ENCODE assay signal across 25 cellular contexts in the genomic region with DNA sequence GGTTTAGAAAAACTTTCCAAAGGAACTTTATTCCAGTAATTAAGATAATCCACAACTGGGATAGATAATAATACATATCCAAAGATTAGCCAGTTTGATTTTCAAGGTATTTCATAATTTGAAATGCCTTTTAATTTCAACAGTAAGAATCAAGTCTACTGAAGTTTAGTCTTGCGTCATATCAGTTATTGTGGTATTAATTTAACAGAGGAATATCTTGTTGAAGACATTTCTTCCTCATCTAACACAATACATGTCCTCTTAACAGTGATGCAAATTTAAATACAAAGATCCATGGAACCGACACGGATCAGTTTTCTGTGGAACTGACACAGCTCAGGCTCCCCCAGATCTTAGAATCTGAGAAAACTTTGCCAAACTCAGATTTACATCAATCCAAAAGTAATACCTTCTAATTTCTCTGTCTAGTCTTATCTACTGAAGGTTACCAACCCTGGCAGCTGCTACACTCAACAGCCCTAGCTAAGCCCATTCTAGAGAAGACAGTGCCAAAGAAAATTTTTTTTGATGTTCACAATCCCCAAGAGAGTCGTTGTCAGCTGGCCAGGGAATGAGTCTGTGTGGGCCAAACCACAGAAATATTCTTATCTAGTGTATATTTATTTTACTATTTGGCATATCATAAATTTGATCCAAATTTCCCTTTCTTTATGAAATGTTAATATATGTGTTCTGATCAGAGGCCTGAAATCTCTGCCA.
DNase-seq lines count a peak whose midpoint lies in the region; ATAC-seq and TF ChIP-seq lines count a peak whose summit lies in the region.
"Had no signal": no experiment of that assay in that cellular context is flagged by ENCODE, and none has a peak within 500 bp of the region (broad histone marks: within the 10 kb centered on the region; RNA-seq: fewer than 3 reads in every experiment).

No MANE protein-coding gene starts in this region.

- no CpG with 5 or more reads among the region's 4 CpGs for WGBS in trophoblast cell (ENCODE audit: extremely low coverage, insufficient coverage, insufficient read length)

- H3K23ac ChIP-seq in trophoblast cell (ENCODE audit: low read length): no peak overlapping the region

- no peak overlapping the region for H2BK120ac ChIP-seq in trophoblast cell (ENCODE audit: insufficient read depth, low read length, poor library complexity)

- H3K27ac Mint-ChIP-seq in immature natural killer cell: no peak overlapping the region
- no peak overlapping the region for H3K27ac Mint-ChIP-seq in activated CD8-positive, alpha-beta T cell treated with anti-CD3 and anti-CD28 coated beads for 36 hours
- H3K27ac Mint-ChIP-seq: activated CD4-positive, alpha-beta memory T cell treated with anti-CD3 and anti-CD28 coated beads, Interleukin-2, amount 10 ng/mL, durations not matched to agents 7 days and 5 days; activated naive CD8-positive, alpha-beta T cell treated with anti-CD3 and anti-CD28 coated beads for 36 hours; brain; effector memory CD8-positive, alpha-beta T cell had no signal

- H3K18ac ChIP-seq in trophoblast cell (ENCODE audit: low read length): no peak overlapping the region

- H2AFZ ChIP-seq in trophoblast cell (ENCODE audit: insufficient read depth, low read length, poor library complexity): no peak overlapping the region

- peaks cover 0 to 6% (median 0%) of the 10 kb centered on the region in 3 donors for H3K27me3 Mint-ChIP-seq in immature natural killer cell (ENCODE audit: low read depth in 3 of 3)
- H3K27me3 Mint-ChIP-seq in activated CD8-positive, alpha-beta T cell treated with anti-CD3 and anti-CD28 coated beads for 36 hours: peaks cover 1% of the 10 kb centered on the region
- H3K27me3 Mint-ChIP-seq: activated CD4-positive, alpha-beta memory T cell treated with anti-CD3 and anti-CD28 coated beads, Interleukin-2, amount 10 ng/mL, durations not matched to agents 7 days and 5 days; effector memory CD8-positive, alpha-beta T cell had no signal

- no peak overlapping the region for H2BK5ac ChIP-seq in trophoblast cell (ENCODE audit: low read depth, low read length, poor library complexity)

- no peaks in the 10 kb centered on the region for H3K36me3 Mint-ChIP-seq in immature natural killer cell
- no peaks in the 10 kb centered on the region for H3K36me3 Mint-ChIP-seq in activated CD8-positive, alpha-beta T cell treated with anti-CD3 and anti-CD28 coated beads for 36 hours (ENCODE audit: low read depth)
- H3K36me3 Mint-ChIP-seq: activated naive CD8-positive, alpha-beta T cell treated with anti-CD3 and anti-CD28 coated beads for 36 hours; brain had no signal

- H3K27ac ChIP-seq in brain microvascular endothelial cell (no peak overlapping the region), trophoblast cell (ENCODE audit: low read depth, low read length) (no peak overlapping the region)
- H3K27ac ChIP-seq: BLaER1 treated with 17β-estradiol and CSF1 and Interleukin-3, amounts not matched to agents 10 nM and 100 nM; esophagus muscularis mucosa; thyroid gland had no signal

- no peak overlapping the region for H2BK12ac ChIP-seq in trophoblast cell (ENCODE audit: low read length)

- CTCF ChIA-PET in activated CD8-positive, alpha-beta T cell treated with anti-CD3 and anti-CD28 coated beads for 36 hours (lab: Charles Lee): no interaction called here

- H4K8ac ChIP-seq in trophoblast cell (ENCODE audit: low read depth, low read length): no peak overlapping the region

- no peak overlapping the region for H3K4me2 ChIP-seq in trophoblast cell (ENCODE audit: low read length)

- H4K12ac ChIP-seq in trophoblast cell (ENCODE audit: low read depth, low read length): no peak overlapping the region

- intact Hi-C loops in activated CD8-positive, alpha-beta T cell treated with anti-CD3 and anti-CD28 coated beads for 36 hours (cut with micrococcal nuclease): no loop called here

- H3K36me3 ChIP-seq in brain microvascular endothelial cell (replicated peaks) (no peaks in the 10 kb centered on the region), trophoblast cell (ENCODE audit: control insufficient read depth in 1 of 2, insufficient read depth in 2 of 2, low read length in 2 of 2) (no peaks in the 10 kb centered on the region)
- H3K36me3 ChIP-seq: BLaER1 treated with 17β-estradiol and CSF1 and Interleukin-3, amounts not matched to agents 10 nM and 100 nM; esophagus muscularis mucosa; thyroid gland had no signal

- no peaks in the 10 kb centered on the region for H3K9me3 ChIP-seq in trophoblast cell (ENCODE audit: insufficient read depth, low read depth, low read length)
- H3K9me3 ChIP-seq: BLaER1 treated with 17β-estradiol and CSF1 and Interleukin-3, amounts not matched to agents 10 nM and 100 nM; esophagus muscularis mucosa; thyroid gland had no signal

- H3K9ac ChIP-seq in trophoblast cell (ENCODE audit: low read length): no peak overlapping the region
- H3K9ac ChIP-seq: BLaER1 treated with 17β-estradiol and CSF1 and Interleukin-3, amounts not matched to agents 10 nM and 100 nM had no signal

- POLR2A ChIA-PET in activated CD8-positive, alpha-beta T cell treated with anti-CD3 and anti-CD28 coated beads for 36 hours (lab: Charles Lee): no interaction called here

- no peak overlapping the region for H3K4me3 ChIP-seq in brain microvascular endothelial cell (ENCODE audit: low read depth, low read length)
- H3K4me3 ChIP-seq in trophoblast cell (ENCODE audit: low read depth, low read length): no peak overlapping the region
- H3K4me3 ChIP-seq: BLaER1 treated with 17β-estradiol and CSF1 and Interleukin-3, amounts not matched to agents 10 nM and 100 nM; esophagus muscularis mucosa; thyroid gland had no signal

- no peaks in the 10 kb centered on the region for H3K79me2 ChIP-seq in trophoblast cell (ENCODE audit: control insufficient read depth, insufficient read depth, low read length, poor library complexity)

- no peak overlapping the region for H3K4me3 Mint-ChIP-seq in immature natural killer cell
- no peak overlapping the region for H3K4me3 Mint-ChIP-seq in activated CD8-positive, alpha-beta T cell treated with anti-CD3 and anti-CD28 coated beads for 36 hours
- H3K4me3 Mint-ChIP-seq: activated CD4-positive, alpha-beta memory T cell treated with anti-CD3 and anti-CD28 coated beads, Interleukin-2, amount 10 ng/mL, durations not matched to agents 7 days and 5 days; activated naive CD8-positive, alpha-beta T cell treated with anti-CD3 and anti-CD28 coated beads for 36 hours; brain; effector memory CD8-positive, alpha-beta T cell had no signal

- no peaks in the 10 kb centered on the region for H3K4me1 Mint-ChIP-seq in immature natural killer cell
- H3K4me1 Mint-ChIP-seq in activated CD8-positive, alpha-beta T cell treated with anti-CD3 and anti-CD28 coated beads for 36 hours (ENCODE audit: low read depth): no peaks in the 10 kb centered on the region
- H3K4me1 Mint-ChIP-seq: activated CD4-positive, alpha-beta memory T cell treated with anti-CD3 and anti-CD28 coated beads, Interleukin-2, amount 10 ng/mL, durations not matched to agents 7 days and 5 days; activated naive CD8-positive, alpha-beta T cell treated with anti-CD3 and anti-CD28 coated beads for 36 hours had no signal

- H3K9me3 Mint-ChIP-seq in immature natural killer cell: peaks cover 0 to 2% (median 0%) of the 10 kb centered on the region in 6 donors
- no peaks in the 10 kb centered on the region for H3K9me3 Mint-ChIP-seq in activated CD8-positive, alpha-beta T cell treated with anti-CD3 and anti-CD28 coated beads for 36 hours
- H3K9me3 Mint-ChIP-seq: activated CD4-positive, alpha-beta memory T cell treated with anti-CD3 and anti-CD28 coated beads, Interleukin-2, amount 10 ng/mL, durations not matched to agents 7 days and 5 days; activated naive CD8-positive, alpha-beta T cell treated with anti-CD3 and anti-CD28 coated beads for 36 hours; brain; effector memory CD8-positive, alpha-beta T cell had no signal

- no peak overlapping the region for H2AK5ac ChIP-seq in trophoblast cell (ENCODE audit: low read length)

- H3K4ac ChIP-seq in trophoblast cell (ENCODE audit: low read depth, low read length): no peak overlapping the region

- peak; percentile 41 for DNase-seq in EL
- DNase-seq in LHCN-M2 (ENCODE audit: low read depth): peak; percentile 90
- peak; percentile 72 for DNase-seq in brain microvascular endothelial cell
- peak; percentile 58 for DNase-seq in iris pigment epithelial cell (ENCODE audit: low read depth)
- DNase-seq in trophoblast cell: no peak
- no peak for DNase-seq in immature natural killer cell
- no peak for DNase-seq in activated CD8-positive, alpha-beta T cell treated with anti-CD3 and anti-CD28 coated beads for 36 hours
- DNase-seq: activated CD4-positive, alpha-beta memory T cell treated with anti-CD3 and anti-CD28 coated beads, Interleukin-2, amount 10 ng/mL, durations not matched to agents 7 days and 5 days; activated CD4-positive, CD25-positive, alpha-beta regulatory T cell treated with anti-CD3 and anti-CD28 coated beads, Interleukin-2, amount 50 U/mL, for 72 hours; activated naive CD8-positive, alpha-beta T cell treated with anti-CD3 and anti-CD28 coated beads for 36 hours; COR-L47; effector memory CD8-positive, alpha-beta T cell; head of caudate nucleus; left colon; mesendoderm; MM.1S; NCI-H1417; NCI-H524 treated with DMSO at 0.1 percent for 48 hours; nucleus accumbens; stimulated activated naive CD8-positive, alpha-beta T cell treated with anti-CD3 and anti-CD28 coated beads, Interleukin-15, Interleukin-2, amounts not matched to agents 100 U/mL and 50 U/mL, for 24 hours; thyroid gland had no signal

- no peaks in the 10 kb centered on the region for H3K79me1 ChIP-seq in trophoblast cell (ENCODE audit: low read length)

- no peak for TF ChIP-seq CTCF in brain microvascular endothelial cell (IDR thresholded peaks at IDR 0.05; ENCODE audit: low read depth, low read length, missing control alignments)
- no peak for TF ChIP-seq CTCF in activated CD8-positive, alpha-beta T cell treated with anti-CD3 and anti-CD28 coated beads for 36 hours (IDR thresholded peaks at IDR 0.05)

- no peak overlapping the region for H4K91ac ChIP-seq in trophoblast cell (ENCODE audit: low read depth, low read length)

- H3K4me1 ChIP-seq in trophoblast cell (ENCODE audit: control insufficient read depth in 1 of 2, insufficient read depth in 2 of 2, low read length in 2 of 2): no peaks in the 10 kb centered on the region
- H3K4me1 ChIP-seq: thyroid gland had no signal

- H3K14ac ChIP-seq in trophoblast cell (ENCODE audit: low read length): no peak overlapping the region

- ATAC-seq in HG02571 (IDR thresholded peaks at IDR 0.05; ENCODE audit: unreplicated experiment): no peak
- ATAC-seq in activated CD8-positive, alpha-beta T cell treated with anti-CD3 and anti-CD28 coated beads for 36 hours: no peak
- ATAC-seq: effector memory CD8-positive, alpha-beta T cell; left colon; stimulated activated naive CD8-positive, alpha-beta T cell treated with anti-CD3 and anti-CD28 coated beads, Interleukin-15, Interleukin-2, amounts not matched to agents 100 U/mL and 50 U/mL, for 24 hours had no signal

- in situ Hi-C loops in brain microvascular endothelial cell (cut with HindIII; ENCODE audit: low pct_ligation_motif_present, low sequenced_read_pairs): no loop called here

- H3K27me3 ChIP-seq in brain microvascular endothelial cell (replicated peaks): no peaks in the 10 kb centered on the region
- H3K27me3 ChIP-seq in trophoblast cell (ENCODE audit: insufficient read depth, low read length): no peaks in the 10 kb centered on the region
- H3K27me3 ChIP-seq: BLaER1 treated with 17β-estradiol and CSF1 and Interleukin-3, amounts not matched to agents 10 nM and 100 nM; esophagus muscularis mucosa; thyroid gland had no signal

Comparison
In these comparisons a context has a peak if more than half of its experiments do, and no peak if none do; other contexts are left out.
1. DNase-seq: peak in EL (single experiment), LHCN-M2 (single experiment), brain microvascular endothelial cell (single experiment) and iris pigment epithelial cell (single experiment); none in trophoblast cell (0 of 2), immature natural killer cell (0 of 3) and activated CD8-positive, alpha-beta T cell treated with anti-CD3 and anti-CD28 coated beads for 36 hours (single experiment).